In the genomic region with DNA sequence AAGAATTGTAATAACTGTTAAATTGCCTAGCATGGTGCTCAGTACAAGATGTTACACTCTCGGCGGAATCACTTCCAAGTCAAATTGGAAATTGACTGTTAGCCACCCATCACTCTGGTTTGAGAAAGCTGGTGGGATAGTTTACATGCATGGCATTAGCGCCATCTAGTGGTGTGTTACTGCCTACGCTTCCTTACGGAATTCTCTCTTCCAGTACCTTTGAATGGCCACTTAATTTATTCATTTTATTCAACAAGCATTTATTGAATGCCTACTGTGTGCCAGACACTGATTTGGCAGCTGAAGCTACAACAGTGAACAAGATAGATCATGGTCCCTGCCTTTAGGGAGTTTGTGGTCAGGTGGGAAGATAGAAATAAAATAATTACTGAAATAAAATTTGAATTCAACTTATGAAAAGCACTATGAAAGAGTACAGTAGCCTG, we compare ENCODE assay signal across 8 cellular contexts. TPM values are rescaled to one million over a fixed set of nuclear protein-coding genes. Genes with fewer than 3 reads are reported as not detected.
DNase-seq lines count a peak whose midpoint lies in the region; FAIRE-seq and TF ChIP-seq lines count a peak whose summit lies in the region.

No MANE protein-coding gene starts in this region.

- H3K4me1 ChIP-seq in breast epithelium, result peaks cover 0 to 5% of the 10 kb centered on the region in 2 donors
- no peaks in the 10 kb centered on the region for H3K4me1 ChIP-seq in kidney (ENCODE audit: control insufficient read depth in 1 of 2, insufficient read depth in 1 of 2, low read depth in 1 of 2, low read length in 2 of 2)

- DNase-seq in BJ (ENCODE audit: low read depth) (no peak), HCEC 1CT (peak; percentile 78), NCI-H226 (peak; percentile 62), breast epithelium (ENCODE audit: low spot score in 2 of 2) (peak in 1 of 2 donors; percentile 61), kidney (no peak), cortex of kidney (lab: John Stamatoyannopoulos, UW) (no peak)
- DNase-seq in stimulated activated CD4-positive, alpha-beta T cell treated with anti-CD3 and anti-CD28 coated beads, Interleukin-4, amount 100 ng/mL, for 1 hour, result peak; percentile 53

- no peaks in the 10 kb centered on the region for H3K9me3 ChIP-seq in breast epithelium
- no peaks in the 10 kb centered on the region for H3K9me3 ChIP-seq in kidney (ENCODE audit: control insufficient read depth in 1 of 2, low read length in 2 of 2)

- no peak for TF ChIP-seq POLR2A in breast epithelium (IDR thresholded peaks at IDR 0.05)

- intact Hi-C loops in breast epithelium (cut with DNase I; ENCODE audit: low total_unique reads) (no loop called here), kidney (cut with DNase I) (no loop called here)

- FAIRE-seq in kidney (lab: Jason Lieb, UNC), result no peak

- CTCF ChIA-PET in BJ (lab: Yijun Ruan, JAX), result interaction anchor here (0.8 to 4.7 kb wide), 36 partner anchors 10 to 672 kb away, joined by 3 to 37 read pairs (median 4); no protein-coding TSS in a partner anchor

- H3K9ac ChIP-seq in kidney (ENCODE audit: low read length in 2 of 2), result no peak overlapping the region

- H3K27ac ChIP-seq in VCaP (no peak overlapping the region; the same call in 1 of the 2 replicates), breast epithelium (no peak overlapping the region), kidney (ENCODE audit: low read depth in 2 of 2, low read length in 2 of 2) (no peak overlapping the region)

- TF ChIP-seq CTCF in BJ (IDR thresholded peaks at IDR 0.05; ENCODE audit: insufficient read depth, low read depth, low read length) (peak; percentile 90), VCaP (conservative IDR thresholded peaks at IDR 0.05) (peak; percentile 93), breast epithelium (IDR thresholded peaks at IDR 0.05) (peak; percentile 82 to 96 (median 94)), kidney (IDR thresholded peaks at IDR 0.05; ENCODE audit: borderline replicate concordance, extremely low read depth, insufficient read depth) (peak; percentile 90)

- H3K36me3 ChIP-seq in BJ (ENCODE audit: control insufficient read depth, insufficient read depth, low read length) (no peaks in the 10 kb centered on the region), breast epithelium (no peaks in the 10 kb centered on the region), kidney (ENCODE audit: control insufficient read depth in 1 of 2, insufficient read depth in 2 of 2, low read length in 2 of 2) (no peaks in the 10 kb centered on the region)

- POLR2A ChIA-PET in BJ (lab: Charles Lee), result no interaction called here

- H3K4me3 ChIP-seq in BJ (ENCODE audit: low read depth, low read length) (no peak overlapping the region), breast epithelium (no peak overlapping the region), kidney (ENCODE audit: low read length in 2 of 2) (no peak overlapping the region)

- H3K27me3 ChIP-seq in BJ (ENCODE audit: control insufficient read depth, insufficient read depth, low read length), result no peaks in the 10 kb centered on the region
- H3K27me3 ChIP-seq in breast epithelium, result no peaks in the 10 kb centered on the region

RNA-seq across cellular contexts. Expression of a gene that starts 33.6 kb away (rescaled TPM):
- 3.4 and 10.4 TPM in 2 replicates for polyA plus RNA-seq in BJ (2011; rRNA removed)
- 4.9 and 6.5 TPM in 2 replicates for polyA minus RNA-seq in BJ (2011; rRNA and poly(A)+ RNA removed)
- 10 to 100 TPM; 13.0 to 40.1 (median 22.6) TPM for total RNA-seq in breast epithelium
- total RNA-seq in kidney, result 15.1 TPM
- 15.3 TPM for polyA plus RNA-seq in kidney (ENCODE audit: insufficient read depth, low read depth, low replicate concordance)

RNA-seq across cellular contexts. Expression of a gene that starts 33.7 kb away (rescaled TPM):
- polyA plus RNA-seq in BJ (2011; rRNA removed) (18.3 and 32.7 TPM in 2 replicates), kidney (ENCODE audit: insufficient read depth, low read depth, low replicate concordance) (37.3 TPM)
- polyA minus RNA-seq in BJ (2011; rRNA and poly(A)+ RNA removed), result 8.6 and 9.2 TPM in 2 replicates
- total RNA-seq in breast epithelium (10 to 100 TPM; 13.8 to 27.1 (median 22.9) TPM), kidney (22.3 TPM)

RNA-seq across cellular contexts. Expression of a gene that starts 48.5 kb away (rescaled TPM):
- 74.1 and 128 TPM in 2 replicates for polyA plus RNA-seq in BJ (2011; rRNA removed)
- polyA minus RNA-seq in BJ (2011; rRNA and poly(A)+ RNA removed), result 145 and 165 TPM in 2 replicates
- 10 to 100 TPM; 38.0 to 83.6 (median 40.0) TPM for total RNA-seq in breast epithelium
- 24.1 TPM for total RNA-seq in kidney
- polyA plus RNA-seq in kidney (ENCODE audit: insufficient read depth, low read depth, low replicate concordance), result 6.1 TPM

Comparison
In these comparisons a context has a peak if more than half of its experiments do, and no peak if none do; other contexts are left out.
1. DNase-seq: peak in HCEC 1CT (single experiment), NCI-H226 (single experiment) and stimulated activated CD4-positive, alpha-beta T cell treated with anti-CD3 and anti-CD28 coated beads, Interleukin-4, amount 100 ng/mL, for 1 hour (single experiment); none in BJ (single experiment), kidney (single experiment) and cortex of kidney (single experiment).
2. Peak in every context shown above with its lines, with median percentiles within 50 percentile points of each other: CTCF ChIP-seq.